In the genomic region with DNA sequence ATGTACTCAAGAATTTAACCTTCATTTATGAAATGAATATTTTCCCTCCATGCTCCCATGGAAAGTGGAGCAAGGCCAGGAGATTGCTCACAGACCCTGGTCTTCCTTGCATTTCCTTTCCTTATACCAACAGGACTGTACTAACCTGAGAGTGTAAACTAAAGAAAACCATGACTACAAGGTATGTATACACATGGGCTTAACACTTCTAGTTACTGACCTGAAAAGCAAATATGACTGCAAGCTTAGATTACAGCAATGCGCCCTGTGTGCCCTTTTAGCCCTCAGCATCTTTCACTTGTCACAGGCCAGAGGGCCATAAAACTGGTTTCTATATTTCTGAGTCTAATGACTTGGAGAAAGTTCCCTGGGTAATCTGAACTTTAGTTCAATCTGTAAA, we compare ENCODE assay signal across 1 cellular context.
A peak's percentile ranks its signal among the peaks of the same experiment; 100 is the strongest.
TF ChIP-seq lines count a peak whose summit lies in the region.

No MANE protein-coding gene starts in this region.

TF ChIP-seq in HepG2, 621 proteins besides CTCF, POLR2A, EP300 and RAD21 (continued from another document and continues in another):
- TF ChIP-seq, protein P1, sequence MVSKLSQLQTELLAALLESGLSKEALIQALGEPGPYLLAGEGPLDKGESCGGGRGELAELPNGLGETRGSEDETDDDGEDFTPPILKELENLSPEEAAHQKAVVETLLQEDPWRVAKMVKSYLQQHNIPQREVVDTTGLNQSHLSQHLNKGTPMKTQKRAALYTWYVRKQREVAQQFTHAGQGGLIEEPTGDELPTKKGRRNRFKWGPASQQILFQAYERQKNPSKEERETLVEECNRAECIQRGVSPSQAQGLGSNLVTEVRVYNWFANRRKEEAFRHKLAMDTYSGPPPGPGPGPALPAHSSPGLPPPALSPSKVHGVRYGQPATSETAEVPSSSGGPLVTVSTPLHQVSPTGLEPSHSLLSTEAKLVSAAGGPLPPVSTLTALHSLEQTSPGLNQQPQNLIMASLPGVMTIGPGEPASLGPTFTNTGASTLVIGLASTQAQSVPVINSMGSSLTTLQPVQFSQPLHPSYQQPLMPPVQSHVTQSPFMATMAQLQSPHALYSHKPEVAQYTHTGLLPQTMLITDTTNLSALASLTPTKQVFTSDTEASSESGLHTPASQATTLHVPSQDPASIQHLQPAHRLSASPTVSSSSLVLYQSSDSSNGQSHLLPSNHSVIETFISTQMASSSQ (IDR thresholded peaks at IDR 0.05; ENCODE audit: low read depth) = no peak
- TF ChIP-seq, protein P1 (CRISPR knock-in tag; IDR thresholded peaks at IDR 0.05; ENCODE audit: borderline replicate concordance) = peak; percentile 53; the same call in 1 of the 2 replicates
- TF ChIP-seq MIER3 (CRISPR knock-in tag; IDR thresholded peaks at IDR 0.05; ENCODE audit: borderline replicate concordance) (peak; percentile 83; the same call in 1 of the 2 replicates), ZNF326 (CRISPR knock-in tag; IDR thresholded peaks at IDR 0.05; ENCODE audit: borderline replicate concordance) (no peak), ZNF343 (CRISPR knock-in tag; IDR thresholded peaks at IDR 0.05) (no peak), SP140L (CRISPR knock-in tag; IDR thresholded peaks at IDR 0.05; ENCODE audit: borderline replicate concordance) (no peak), NR1H2 (CRISPR knock-in tag; IDR thresholded peaks at IDR 0.05; ENCODE audit: borderline replicate concordance, low read depth) (no peak), PRPF4 (IDR thresholded peaks at IDR 0.05; ENCODE audit: low read depth, low read length, poor library complexity, severe bottlenecking) (no peak), CEBPG (CRISPR knock-in tag; IDR thresholded peaks at IDR 0.05) (peak; percentile 74), SIX1 (CRISPR knock-in tag; IDR thresholded peaks at IDR 0.05; ENCODE audit: borderline replicate concordance) (peak; percentile 87), ZNF766 (CRISPR knock-in tag; IDR thresholded peaks at IDR 0.05; ENCODE audit: borderline replicate concordance) (no peak), ZNF496 (CRISPR knock-in tag; IDR thresholded peaks at IDR 0.05; ENCODE audit: insufficient replicate concordance) (no peak), ZFP37 (CRISPR knock-in tag; IDR thresholded peaks at IDR 0.05; ENCODE audit: borderline replicate concordance) (no peak), PCBP2 (optimal IDR thresholded peaks at IDR 0.05; ENCODE audit: low read depth, low read length, poor library complexity, severe bottlenecking) (no peak), SOX5 (CRISPR knock-in tag; IDR thresholded peaks at IDR 0.05; ENCODE audit: borderline replicate concordance) (peak; percentile 64; the same call in 1 of the 2 replicates), ZNF839 (CRISPR knock-in tag; IDR thresholded peaks at IDR 0.05; ENCODE audit: borderline replicate concordance) (no peak), SMC3 (IDR thresholded peaks at IDR 0.05; ENCODE audit: low read length) (no peak; the same call in 1 of the 2 replicates), KDM5B (CRISPR knock-in tag; IDR thresholded peaks at IDR 0.05; ENCODE audit: borderline replicate concordance) (no peak), KDM6A (CRISPR knock-in tag; IDR thresholded peaks at IDR 0.05; ENCODE audit: low read depth) (0 out of 2 replicates have a peak, but pooled peaks have one; percentile 52), HNF4G (IDR thresholded peaks at IDR 0.05; ENCODE audit: borderline replicate concordance, low read depth, low read length) (peak; percentile 35; the same call in 1 of the 2 replicates), HNF4G (CRISPR knock-in tag; IDR thresholded peaks at IDR 0.05; ENCODE audit: borderline replicate concordance, low read depth) (no peak), ZNF792 (CRISPR knock-in tag; IDR thresholded peaks at IDR 0.05) (peak; percentile 51; the same call in 1 of the 2 replicates), ZNF367 (CRISPR knock-in tag; IDR thresholded peaks at IDR 0.05; ENCODE audit: borderline replicate concordance) (no peak), ZNF207 (IDR thresholded peaks at IDR 0.05; ENCODE audit: borderline replicate concordance) (no peak), ZNF589 (CRISPR knock-in tag; conservative IDR thresholded peaks at IDR 0.05) (no peak), HNF4A (CRISPR knock-in tag; IDR thresholded peaks at IDR 0.05) (peak; percentile 81), ZNF17 (CRISPR knock-in tag; IDR thresholded peaks at IDR 0.05) (no peak), DPF2 (CRISPR knock-in tag; IDR thresholded peaks at IDR 0.05; ENCODE audit: borderline replicate concordance, low read depth) (peak; percentile 69; the same call in 1 of the 2 replicates), REL (CRISPR knock-in tag; conservative IDR thresholded peaks at IDR 0.05) (no peak), NCOA2 (CRISPR knock-in tag; IDR thresholded peaks at IDR 0.05) (peak; percentile 74), TARDBP (CRISPR knock-in tag; IDR thresholded peaks at IDR 0.05) (peak; percentile 72; the same call in 1 of the 2 replicates), BRD4 (CRISPR knock-in tag; IDR thresholded peaks at IDR 0.05) (no peak), SOX13 (IDR thresholded peaks at IDR 0.05) (no peak), SOX13 (CRISPR knock-in tag; conservative IDR thresholded peaks at IDR 0.05 in 1 of 2, IDR thresholded peaks at IDR 0.05 in 1 of 2) (peak in 1 of 2 experiments; percentile 81; a peak in 2 of 4 replicates), SP1 (IDR thresholded peaks at IDR 0.05) (no peak), SP1 (CRISPR knock-in tag; IDR thresholded peaks at IDR 0.05) (no peak), FOXC1 (CRISPR knock-in tag; IDR thresholded peaks at IDR 0.05; ENCODE audit: borderline replicate concordance) (no peak), HDAC2 (CRISPR knock-in tag; IDR thresholded peaks at IDR 0.05) (peak; percentile 91), ZNF550 (CRISPR knock-in tag; IDR thresholded peaks at IDR 0.05; ENCODE audit: borderline replicate concordance) (no peak), ZBTB8A (CRISPR knock-in tag; IDR thresholded peaks at IDR 0.05; ENCODE audit: borderline replicate concordance, low read depth) (peak; percentile 91; the same call in 1 of the 2 replicates), PHF8 (CRISPR knock-in tag; IDR thresholded peaks at IDR 0.05) (no peak), MBNL3 (CRISPR knock-in tag; conservative IDR thresholded peaks at IDR 0.05) (no peak), THYN1 (CRISPR knock-in tag; IDR thresholded peaks at IDR 0.05; ENCODE audit: borderline replicate concordance, low read depth) (no peak), NRL (CRISPR knock-in tag; IDR thresholded peaks at IDR 0.05; ENCODE audit: borderline replicate concordance) (no peak), NFYC (CRISPR knock-in tag; IDR thresholded peaks at IDR 0.05) (no peak), GATAD2A (CRISPR knock-in tag; IDR thresholded peaks at IDR 0.05) (peak; percentile 87)
- TF ChIP-seq, protein P2, sequence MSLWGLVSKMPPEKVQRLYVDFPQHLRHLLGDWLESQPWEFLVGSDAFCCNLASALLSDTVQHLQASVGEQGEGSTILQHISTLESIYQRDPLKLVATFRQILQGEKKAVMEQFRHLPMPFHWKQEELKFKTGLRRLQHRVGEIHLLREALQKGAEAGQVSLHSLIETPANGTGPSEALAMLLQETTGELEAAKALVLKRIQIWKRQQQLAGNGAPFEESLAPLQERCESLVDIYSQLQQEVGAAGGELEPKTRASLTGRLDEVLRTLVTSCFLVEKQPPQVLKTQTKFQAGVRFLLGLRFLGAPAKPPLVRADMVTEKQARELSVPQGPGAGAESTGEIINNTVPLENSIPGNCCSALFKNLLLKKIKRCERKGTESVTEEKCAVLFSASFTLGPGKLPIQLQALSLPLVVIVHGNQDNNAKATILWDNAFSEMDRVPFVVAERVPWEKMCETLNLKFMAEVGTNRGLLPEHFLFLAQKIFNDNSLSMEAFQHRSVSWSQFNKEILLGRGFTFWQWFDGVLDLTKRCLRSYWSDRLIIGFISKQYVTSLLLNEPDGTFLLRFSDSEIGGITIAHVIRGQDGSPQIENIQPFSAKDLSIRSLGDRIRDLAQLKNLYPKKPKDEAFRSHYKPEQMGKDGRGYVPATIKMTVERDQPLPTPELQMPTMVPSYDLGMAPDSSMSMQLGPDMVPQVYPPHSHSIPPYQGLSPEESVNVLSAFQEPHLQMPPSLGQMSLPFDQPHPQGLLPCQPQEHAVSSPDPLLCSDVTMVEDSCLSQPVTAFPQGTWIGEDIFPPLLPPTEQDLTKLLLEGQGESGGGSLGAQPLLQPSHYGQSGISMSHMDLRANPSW (CRISPR knock-in tag; IDR thresholded peaks at IDR 0.05; ENCODE audit: borderline replicate concordance) = no peak
- TF ChIP-seq, protein P3, sequence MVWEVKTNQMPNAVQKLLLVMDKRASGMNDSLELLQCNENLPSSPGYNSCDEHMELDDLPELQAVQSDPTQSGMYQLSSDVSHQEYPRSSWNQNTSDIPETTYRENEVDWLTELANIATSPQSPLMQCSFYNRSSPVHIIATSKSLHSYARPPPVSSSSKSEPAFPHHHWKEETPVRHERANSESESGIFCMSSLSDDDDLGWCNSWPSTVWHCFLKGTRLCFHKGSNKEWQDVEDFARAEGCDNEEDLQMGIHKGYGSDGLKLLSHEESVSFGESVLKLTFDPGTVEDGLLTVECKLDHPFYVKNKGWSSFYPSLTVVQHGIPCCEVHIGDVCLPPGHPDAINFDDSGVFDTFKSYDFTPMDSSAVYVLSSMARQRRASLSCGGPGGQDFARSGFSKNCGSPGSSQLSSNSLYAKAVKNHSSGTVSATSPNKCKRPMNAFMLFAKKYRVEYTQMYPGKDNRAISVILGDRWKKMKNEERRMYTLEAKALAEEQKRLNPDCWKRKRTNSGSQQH (CRISPR knock-in tag; IDR thresholded peaks at IDR 0.05; ENCODE audit: low read depth) = 0 out of 2 replicates have a peak, but pooled peaks have one; percentile 65
- TF ChIP-seq, protein P4, sequence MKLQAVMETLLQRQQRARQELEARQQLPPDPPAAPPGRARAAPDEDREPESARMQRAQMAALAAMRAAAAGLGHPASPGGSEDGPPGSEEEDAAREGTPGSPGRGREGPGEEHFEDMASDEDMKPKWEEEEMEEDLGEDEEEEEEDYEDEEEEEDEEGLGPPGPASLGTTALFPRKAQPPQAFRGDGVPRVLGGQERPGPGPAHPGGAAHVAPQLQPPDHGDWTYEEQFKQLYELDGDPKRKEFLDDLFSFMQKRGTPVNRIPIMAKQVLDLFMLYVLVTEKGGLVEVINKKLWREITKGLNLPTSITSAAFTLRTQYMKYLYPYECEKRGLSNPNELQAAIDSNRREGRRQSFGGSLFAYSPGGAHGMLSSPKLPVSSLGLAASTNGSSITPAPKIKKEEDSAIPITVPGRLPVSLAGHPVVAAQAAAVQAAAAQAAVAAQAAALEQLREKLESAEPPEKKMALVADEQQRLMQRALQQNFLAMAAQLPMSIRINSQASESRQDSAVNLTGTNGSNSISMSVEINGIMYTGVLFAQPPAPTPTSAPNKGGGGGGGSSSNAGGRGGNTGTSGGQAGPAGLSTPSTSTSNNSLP (IDR thresholded peaks at IDR 0.05; ENCODE audit: low read depth, low read length) = peak; percentile 69; the same call in 1 of the 2 replicates
- TF ChIP-seq, protein P5, sequence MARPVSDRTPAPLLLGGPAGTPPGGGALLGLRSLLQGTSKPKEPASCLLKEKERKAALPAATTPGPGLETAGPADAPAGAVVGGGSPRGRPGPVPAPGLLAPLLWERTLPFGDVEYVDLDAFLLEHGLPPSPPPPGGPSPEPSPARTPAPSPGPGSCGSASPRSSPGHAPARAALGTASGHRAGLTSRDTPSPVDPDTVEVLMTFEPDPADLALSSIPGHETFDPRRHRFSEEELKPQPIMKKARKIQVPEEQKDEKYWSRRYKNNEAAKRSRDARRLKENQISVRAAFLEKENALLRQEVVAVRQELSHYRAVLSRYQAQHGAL (CRISPR knock-in tag; IDR thresholded peaks at IDR 0.05; ENCODE audit: not compliant biosample characterization) = no peak
- TF ChIP-seq, protein P6, sequence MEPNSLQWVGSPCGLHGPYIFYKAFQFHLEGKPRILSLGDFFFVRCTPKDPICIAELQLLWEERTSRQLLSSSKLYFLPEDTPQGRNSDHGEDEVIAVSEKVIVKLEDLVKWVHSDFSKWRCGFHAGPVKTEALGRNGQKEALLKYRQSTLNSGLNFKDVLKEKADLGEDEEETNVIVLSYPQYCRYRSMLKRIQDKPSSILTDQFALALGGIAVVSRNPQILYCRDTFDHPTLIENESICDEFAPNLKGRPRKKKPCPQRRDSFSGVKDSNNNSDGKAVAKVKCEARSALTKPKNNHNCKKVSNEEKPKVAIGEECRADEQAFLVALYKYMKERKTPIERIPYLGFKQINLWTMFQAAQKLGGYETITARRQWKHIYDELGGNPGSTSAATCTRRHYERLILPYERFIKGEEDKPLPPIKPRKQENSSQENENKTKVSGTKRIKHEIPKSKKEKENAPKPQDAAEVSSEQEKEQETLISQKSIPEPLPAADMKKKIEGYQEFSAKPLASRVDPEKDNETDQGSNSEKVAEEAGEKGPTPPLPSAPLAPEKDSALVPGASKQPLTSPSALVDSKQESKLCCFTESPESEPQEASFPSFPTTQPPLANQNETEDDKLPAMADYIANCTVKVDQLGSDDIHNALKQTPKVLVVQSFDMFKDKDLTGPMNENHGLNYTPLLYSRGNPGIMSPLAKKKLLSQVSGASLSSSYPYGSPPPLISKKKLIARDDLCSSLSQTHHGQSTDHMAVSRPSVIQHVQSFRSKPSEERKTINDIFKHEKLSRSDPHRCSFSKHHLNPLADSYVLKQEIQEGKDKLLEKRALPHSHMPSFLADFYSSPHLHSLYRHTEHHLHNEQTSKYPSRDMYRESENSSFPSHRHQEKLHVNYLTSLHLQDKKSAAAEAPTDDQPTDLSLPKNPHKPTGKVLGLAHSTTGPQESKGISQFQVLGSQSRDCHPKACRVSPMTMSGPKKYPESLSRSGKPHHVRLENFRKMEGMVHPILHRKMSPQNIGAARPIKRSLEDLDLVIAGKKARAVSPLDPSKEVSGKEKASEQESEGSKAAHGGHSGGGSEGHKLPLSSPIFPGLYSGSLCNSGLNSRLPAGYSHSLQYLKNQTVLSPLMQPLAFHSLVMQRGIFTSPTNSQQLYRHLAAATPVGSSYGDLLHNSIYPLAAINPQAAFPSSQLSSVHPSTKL (CRISPR knock-in tag; IDR thresholded peaks at IDR 0.05) = peak; percentile 92
- TF ChIP-seq, protein P7, sequence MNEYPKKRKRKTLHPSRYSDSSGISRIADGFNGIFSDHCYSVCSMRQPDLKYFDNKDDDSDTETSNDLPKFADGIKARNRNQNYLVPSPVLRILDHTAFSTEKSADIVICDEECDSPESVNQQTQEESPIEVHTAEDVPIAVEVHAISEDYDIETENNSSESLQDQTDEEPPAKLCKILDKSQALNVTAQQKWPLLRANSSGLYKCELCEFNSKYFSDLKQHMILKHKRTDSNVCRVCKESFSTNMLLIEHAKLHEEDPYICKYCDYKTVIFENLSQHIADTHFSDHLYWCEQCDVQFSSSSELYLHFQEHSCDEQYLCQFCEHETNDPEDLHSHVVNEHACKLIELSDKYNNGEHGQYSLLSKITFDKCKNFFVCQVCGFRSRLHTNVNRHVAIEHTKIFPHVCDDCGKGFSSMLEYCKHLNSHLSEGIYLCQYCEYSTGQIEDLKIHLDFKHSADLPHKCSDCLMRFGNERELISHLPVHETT (CRISPR knock-in tag; conservative IDR thresholded peaks at IDR 0.05) = no peak
